In the genomic region with DNA sequence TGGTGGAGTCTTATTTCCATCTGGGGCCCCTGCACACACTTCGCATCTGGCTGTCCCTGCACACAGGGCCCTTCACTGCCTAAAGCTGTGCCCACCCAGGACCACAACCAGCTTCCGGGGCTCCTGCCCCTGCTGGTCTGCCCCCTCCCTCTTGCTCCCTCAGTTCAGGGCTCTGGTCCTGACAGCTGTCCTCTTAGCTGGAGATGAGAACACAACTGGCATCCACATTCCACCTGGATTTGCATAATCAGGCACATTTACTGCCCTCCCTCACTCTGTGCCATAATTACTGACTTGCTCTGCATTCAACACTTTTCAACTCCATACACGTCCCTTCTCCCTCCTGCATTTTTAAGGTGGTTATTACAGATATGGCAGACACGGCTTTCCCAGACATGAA, we compare ENCODE assay signal across 17 cellular contexts.
"Had no signal": no experiment of that assay in that cellular context is flagged by ENCODE, and none has a peak within 500 bp of the region (broad histone marks: within the 10 kb centered on the region; RNA-seq: fewer than 3 reads in every experiment).

No MANE protein-coding gene starts in this region.

- H3K36me3 Mint-ChIP-seq: activated naive CD4-positive, alpha-beta T cell treated with anti-CD3 and anti-CD28 coated beads, Interleukin-2, amount 50 U/mL, for 72 hours; immature natural killer cell; stimulated activated effector memory CD8-positive, alpha-beta T cell treated with anti-CD3 and anti-CD28 coated beads, Interleukin-12 subunit alpha, Interleukin-12 subunit beta, amount 100 ng/mL, for 72 hours had no signal

- H3K4me1 ChIP-seq: adrenal gland, esophagus muscularis mucosa, prostate gland, stomach had no signal

- H3K4me3 ChIP-seq: adrenal gland, esophagus muscularis mucosa, prostate gland, skin epidermis, stomach had no signal

- H3K27ac ChIP-seq: adrenal gland, esophagus muscularis mucosa, prostate gland, skin epidermis, stomach had no signal

- H3K9me3 Mint-ChIP-seq: immature natural killer cell, neural crest cell had no signal

- H3K27me3 ChIP-seq: esophagus muscularis mucosa had no signal

- H3K4me1 Mint-ChIP-seq: activated CD4-positive, alpha-beta T cell treated with anti-CD3 and anti-CD28 coated beads for 36 hours had no signal

- H3K4me3 Mint-ChIP-seq: activated CD4-positive, alpha-beta T cell treated with anti-CD3 and anti-CD28 coated beads for 36 hours; immature natural killer cell; neural crest cell; stimulated activated effector memory CD8-positive, alpha-beta T cell treated with anti-CD3 and anti-CD28 coated beads, Interleukin-12 subunit alpha, Interleukin-12 subunit beta, amount 100 ng/mL, for 72 hours had no signal

- H3K27ac Mint-ChIP-seq: activated CD4-positive, alpha-beta T cell treated with anti-CD3 and anti-CD28 coated beads for 36 hours; activated naive CD4-positive, alpha-beta T cell treated with anti-CD3 and anti-CD28 coated beads, Interleukin-2, amount 50 U/mL, for 72 hours; immature natural killer cell; stimulated activated effector memory CD8-positive, alpha-beta T cell treated with anti-CD3 and anti-CD28 coated beads, Interleukin-12 subunit alpha, Interleukin-12 subunit beta, amount 100 ng/mL, for 72 hours had no signal

- H3K36me3 ChIP-seq: adrenal gland, esophagus muscularis mucosa, prostate gland, stomach had no signal

- DNase-seq: activated CD4-positive, alpha-beta T cell treated with anti-CD3 and anti-CD28 coated beads for 36 hours; activated CD4-positive, alpha-beta T cell treated with anti-CD3 and anti-CD28 coated beads, Interleukin-2, amount 50 U/mL, for 48 hours; activated gamma-delta T cell; adrenal gland; dermis blood vessel endothelial cell; effector memory CD4-positive, alpha-beta T cell; immature natural killer cell; left ventricle myocardium superior; right cardiac atrium; stimulated activated CD4-positive, alpha-beta T cell treated with anti-CD3 and anti-CD28 coated beads, Interleukin-2, amount 100 ng/mL, for 48 hours; stomach had no signal

- H3K9me3 ChIP-seq: adrenal gland, esophagus muscularis mucosa, prostate gland, stomach had no signal

- ATAC-seq: activated CD4-positive, alpha-beta T cell treated with anti-CD3 and anti-CD28 coated beads for 36 hours; activated naive CD4-positive, alpha-beta T cell treated with anti-CD3 and anti-CD28 coated beads, Interleukin-2, amount 50 U/mL, for 72 hours; left ventricle myocardium superior; right cardiac atrium; stimulated activated effector memory CD8-positive, alpha-beta T cell treated with anti-CD3 and anti-CD28 coated beads, Interleukin-12 subunit alpha, Interleukin-12 subunit beta, amount 100 ng/mL, for 72 hours had no signal
